In genomic region chr7:38975944-38976392, GRCh38 we compare ENCODE assay signal across 1 cellular context.
TF ChIP-seq lines count a peak whose summit lies in the region.

No MANE protein-coding gene starts in this region.

TF ChIP-seq in A549, 52 proteins besides CTCF, POLR2A, EP300 and RAD21 (continued from another document):
- no peak for TF ChIP-seq RFX5 (IDR thresholded peaks at IDR 0.05)
- TF ChIP-seq NFE2L2 (conservative IDR thresholded peaks at IDR 0.05; ENCODE audit: low read length): no peak
- no peak for TF ChIP-seq ZNF302 (CRISPR knock-in tag; IDR thresholded peaks at IDR 0.05)
- no peak for TF ChIP-seq FOXS1 (CRISPR knock-in tag; IDR thresholded peaks at IDR 0.05)
- no peak for TF ChIP-seq E2F6 (IDR thresholded peaks at IDR 0.05; ENCODE audit: borderline replicate concordance, low read depth)
- no peak for TF ChIP-seq HES2 (IDR thresholded peaks at IDR 0.05)
- no peak for TF ChIP-seq USF2 (IDR thresholded peaks at IDR 0.05)
- TF ChIP-seq PBX3 (IDR thresholded peaks at IDR 0.05): no peak
- no peak for TF ChIP-seq HOXA7 (CRISPR knock-in tag; IDR thresholded peaks at IDR 0.05)
- no peak for TF ChIP-seq NPAS2 (CRISPR knock-in tag; IDR thresholded peaks at IDR 0.05; ENCODE audit: borderline replicate concordance)
- TF ChIP-seq POLR2AphosphoS2 (conservative IDR thresholded peaks at IDR 0.05; ENCODE audit: low read length): no peak
- TF ChIP-seq TFCP2L1 (CRISPR knock-in tag; IDR thresholded peaks at IDR 0.05): no peak
- TF ChIP-seq NR3C1 (IDR thresholded peaks at IDR 0.05): no peak
